ENCODE assay signal across 11 cellular contexts in genomic region chr12:104055686-104056388, GRCh38. TPM values are rescaled to one million over a fixed set of nuclear protein-coding genes. Genes with fewer than 3 reads are reported as not detected.
DNase-seq lines count a peak whose midpoint lies in the region; ATAC-seq and TF ChIP-seq lines count a peak whose summit lies in the region.
"Had no signal": no experiment of that assay in that cellular context is flagged by ENCODE, and none has a peak within 500 bp of the region (broad histone marks: within the 10 kb centered on the region; RNA-seq: fewer than 3 reads in every experiment).

No MANE protein-coding gene starts in this region.

- H3K27me3 ChIP-seq in GM23248 (replicated peaks; ENCODE audit: insufficient read depth) = no peaks in the 10 kb centered on the region
- no peaks in the 10 kb centered on the region for H3K27me3 ChIP-seq in rectal smooth muscle tissue (ENCODE audit: control insufficient read depth, insufficient read depth, low read length)

- H4K20me1 ChIP-seq in GM23248 (ENCODE audit: insufficient read depth) = no peaks in the 10 kb centered on the region

- H3K4me1 ChIP-seq in GM23248 (ENCODE audit: insufficient read depth) = peaks cover 4% of the 10 kb centered on the region
- peaks cover 16% of the 10 kb centered on the region for H3K4me1 ChIP-seq in rectal smooth muscle tissue (ENCODE audit: control insufficient read depth, insufficient read depth, low read length)

- no peaks in the 10 kb centered on the region for H3K4me1 Mint-ChIP-seq in mesothelial cell of epicardium

- H3K4me3 ChIP-seq in GM23248 = no peak overlapping the region
- H3K4me3 ChIP-seq in rectal smooth muscle tissue (ENCODE audit: low read length) = no peak overlapping the region

- H3K9me3 ChIP-seq in GM23248 (ENCODE audit: low read depth) = no peaks in the 10 kb centered on the region

- DNase-seq in GM23248 (peak; percentile 42), NCI-H774 (lab: John Stamatoyannopoulos, UW) (peak; percentile 90), fibroblast of peridontal ligament (ENCODE audit: extremely low read depth) (peak; percentile 79), GM19238 (ENCODE audit: insufficient read length, low spot score) (no peak), mesothelial cell of epicardium (ENCODE audit: low spot score in 2 of 2, unreplicated experiment in 2 of 2) (no peak)
- DNase-seq: activated CD8-positive, alpha-beta memory T cell treated with anti-CD3 and anti-CD28 coated beads for 24 hours; stimulated activated CD4-positive, alpha-beta T cell treated with anti-CD3 and anti-CD28 coated beads, Interleukin-4, amount 100 ng/mL, for 24 hours had no signal

- in situ Hi-C loops in GM23248 (cut with MboI) = no loop called here

- no peaks in the 10 kb centered on the region for H3K79me2 ChIP-seq in GM23248 (ENCODE audit: insufficient read depth)

- H3K27me3 Mint-ChIP-seq in mesothelial cell of epicardium (ENCODE audit: low read depth) = peaks cover 68% of the 10 kb centered on the region

- ATAC-seq in GM19035 (IDR thresholded peaks at IDR 0.05; ENCODE audit: unreplicated experiment) (no peak), GM21360 (IDR thresholded peaks at IDR 0.05; ENCODE audit: unreplicated experiment) (no peak)

- no peaks in the 10 kb centered on the region for H3K9me2 ChIP-seq in GM23248 (ENCODE audit: insufficient read depth)

- H3K9ac ChIP-seq in GM23248 = no peak overlapping the region
- H3K9ac ChIP-seq in rectal smooth muscle tissue (ENCODE audit: low read length) = no peak overlapping the region

- no peaks in the 10 kb centered on the region for H3K36me3 ChIP-seq in GM23248 (ENCODE audit: low read depth)
- no peaks in the 10 kb centered on the region for H3K36me3 ChIP-seq in rectal smooth muscle tissue (ENCODE audit: control insufficient read depth, insufficient read depth, low read length)

- no peak overlapping the region; the same call in 1 of the 2 replicates for H2AFZ ChIP-seq in GM23248

- no peak overlapping the region for H3K4me3 Mint-ChIP-seq in mesothelial cell of epicardium
- H3K4me3 Mint-ChIP-seq: dendritic cell treated with granulocyte-macrophage colony-stimulating factor and Interleukin-4, amounts not matched to agents 40 ng/mL and 50 ng/mL, for 4 days had no signal

- H3K27ac Mint-ChIP-seq in mesothelial cell of epicardium = no peak overlapping the region
- H3K27ac Mint-ChIP-seq: dendritic cell treated with granulocyte-macrophage colony-stimulating factor and Interleukin-4, amounts not matched to agents 40 ng/mL and 50 ng/mL, for 4 days had no signal

- 28 to 29% methylated on average over 5 of the region's 5 CpGs for WGBS in GM23248 (ENCODE audit: low coverage in 1 of 2, low lambda C conversion rate in 2 of 2, missing lambda C conversion rate in 2 of 2), 2 experiments

- peaks cover 8% of the 10 kb centered on the region for H3F3A ChIP-seq in GM23248 (ENCODE audit: insufficient read depth)

- H3K4me2 ChIP-seq in GM23248 (ENCODE audit: unreplicated experiment) = no peak overlapping the region

- H3K27ac ChIP-seq in GM23248 (no peak overlapping the region), rectal smooth muscle tissue (ENCODE audit: low read depth, low read length) (peak overlapping the region; percentile 56)

- peaks cover 16% of the 10 kb centered on the region for H3K9me3 Mint-ChIP-seq in mesothelial cell of epicardium
- H3K9me3 Mint-ChIP-seq: dendritic cell treated with granulocyte-macrophage colony-stimulating factor and Interleukin-4, amounts not matched to agents 40 ng/mL and 50 ng/mL, for 4 days had no signal

- TF ChIP-seq CTCF in mesothelial cell of epicardium (IDR thresholded peaks at IDR 0.05; ENCODE audit: unreplicated experiment) = no peak

- no peaks in the 10 kb centered on the region for H3K36me3 Mint-ChIP-seq in mesothelial cell of epicardium

RNA-seq across cellular contexts. Expression of gene GLT8D2, which starts 5.8 kb away (rescaled TPM):
- total RNA-seq in GM23248 (2014; rRNA removed; shearing (Covaris generic)) = 58.6 and 63.2 TPM in 2 replicates
- 94.5 and 99.2 TPM in 2 replicates for polyA plus RNA-seq in GM23248 (2016; fragmentation: Nextera tagmentation; extraction: Ambion mirVana)
- total RNA-seq in mesothelial cell of epicardium = 10.1 to 13.1 TPM (median 11.1 TPM) in 3 replicates

RNA-seq across cellular contexts. Expression of gene HCFC2, which starts 8.5 kb away (rescaled TPM):
- total RNA-seq in GM23248 (2014; rRNA removed; shearing (Covaris generic)) = 24.0 and 26.8 TPM in 2 replicates
- polyA plus RNA-seq in GM23248 (2016; fragmentation: Nextera tagmentation; extraction: Ambion mirVana) = 16.6 and 16.9 TPM in 2 replicates
- total RNA-seq in mesothelial cell of epicardium = 11.4 to 14.8 TPM (median 13.8 TPM) in 3 replicates

Comparison
In these comparisons a context has a peak if more than half of its experiments do, and no peak if none do; other contexts are left out.
1. DNase-seq: peak in GM23248 (single experiment), NCI-H774 (single experiment) and fibroblast of peridontal ligament (single experiment); none in GM19238 (single experiment) and mesothelial cell of epicardium (0 of 2).